15 cellular contexts compared by ENCODE assay signal in the genomic region with DNA sequence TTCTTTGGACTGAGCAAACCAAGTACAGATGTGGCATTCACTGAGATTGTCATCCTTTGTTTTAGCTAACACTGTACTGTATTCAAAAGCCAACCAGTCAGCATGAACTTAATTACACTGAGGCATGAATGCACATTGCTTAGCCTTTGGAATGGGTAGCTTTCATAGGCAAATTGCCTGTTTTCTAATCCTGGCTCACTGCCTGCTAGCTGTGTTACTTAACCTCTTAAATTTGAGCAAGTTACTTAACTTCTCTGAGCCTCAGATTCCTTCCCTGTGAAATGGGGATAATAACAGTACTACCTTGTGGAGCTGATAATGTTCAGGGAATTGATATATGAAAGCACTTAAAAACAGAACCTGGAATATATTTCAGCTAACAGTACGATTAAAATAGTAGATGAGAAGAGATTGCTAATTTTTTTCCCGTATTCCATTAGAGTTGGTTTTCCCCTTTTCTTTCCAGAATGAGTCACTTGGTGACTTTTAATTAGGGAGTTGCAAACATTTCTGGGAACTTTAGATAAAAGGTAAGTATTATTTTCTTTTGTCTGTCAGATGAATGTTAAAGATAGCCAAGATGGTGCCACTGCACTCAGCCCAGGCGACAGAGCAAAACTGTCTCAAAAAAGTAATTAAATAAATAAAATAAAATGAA. TPM values are rescaled to one million over a fixed set of nuclear protein-coding genes. Genes with fewer than 3 reads are reported as not detected.
DNase-seq lines count a peak whose midpoint lies in the region; TF ChIP-seq lines count a peak whose summit lies in the region.
"Had no signal": no experiment of that assay in that cellular context is flagged by ENCODE, and none has a peak within 500 bp of the region (broad histone marks: within the 10 kb centered on the region; RNA-seq: fewer than 3 reads in every experiment).

No MANE protein-coding gene starts in this region.

- intact Hi-C loops in testis (cut with DNase I; ENCODE audit: low total_unique reads), result no loop called here

- DNase-seq in ELR (ENCODE audit: low read depth) (peak; percentile 10), SK-MEL-5 (ENCODE audit: low read depth, low spot score) (peak; percentile 74), fibroblast of the aortic adventitia (ENCODE audit: low read depth) (peak; percentile 78), stromal cell of bone marrow (ENCODE audit: low read depth) (peak; percentile 63), testis (no peak), Karpas-422 (no peak)
- no peak for DNase-seq in NK-92 treated with Interleukin-12 subunit alpha and Interleukin-12 subunit beta, amount 100 ng/mL, for 24 hours (lab: John Stamatoyannopoulos, UW)
- DNase-seq: activated CD4-positive, alpha-beta T cell treated with anti-CD3 and anti-CD28 coated beads for 48 hours; activated T-cell treated with anti-CD3 and anti-CD28 coated beads, Interleukin-2, amount 50 U/mL, for 4 hours; amniotic stem cell; effector CD4-positive, alpha-beta T cell; heart left ventricle; PC-3; stimulated activated naive CD4-positive, alpha-beta T cell; T-helper 1 cell had no signal

- no peak for TF ChIP-seq CTCF in fibroblast of the aortic adventitia (IDR thresholded peaks at IDR 0.05; ENCODE audit: insufficient read depth, low read length)
- TF ChIP-seq CTCF in testis (IDR thresholded peaks at IDR 0.05), result no peak

- no peaks in the 10 kb centered on the region for H3K27me3 ChIP-seq in testis
- H3K27me3 ChIP-seq in Karpas-422 (ENCODE audit: low read length), result no peaks in the 10 kb centered on the region
- H3K27me3 ChIP-seq: heart left ventricle had no signal

- H3K9me2 ChIP-seq in Karpas-422 (replicated peaks; ENCODE audit: insufficient read depth, low read length), result no peaks in the 10 kb centered on the region

- no peaks in the 10 kb centered on the region for H3K79me2 ChIP-seq in Karpas-422 (ENCODE audit: low read length)

- H3K36me3 ChIP-seq in testis (ENCODE audit: low read depth, missing control alignments), result no peaks in the 10 kb centered on the region
- no peaks in the 10 kb centered on the region for H3K36me3 ChIP-seq in Karpas-422 (ENCODE audit: insufficient read depth, low read length)
- H3K36me3 ChIP-seq: heart left ventricle had no signal

- no peak overlapping the region for H3K4me2 ChIP-seq in Karpas-422 (ENCODE audit: low read depth, low read length, poor library complexity, severe bottlenecking)

- H3K9me3 ChIP-seq in testis (no peaks in the 10 kb centered on the region), Karpas-422 (ENCODE audit: low read length) (no peaks in the 10 kb centered on the region)
- H3K9me3 ChIP-seq: heart left ventricle had no signal

- H4K20me1 ChIP-seq in Karpas-422 (ENCODE audit: insufficient read depth, low read depth, low read length), result no peaks in the 10 kb centered on the region

- in situ Hi-C loops in SK-MEL-5 (cut with HindIII; ENCODE audit: low pct_unique_long_range_greater_than_20kb, low sequenced_read_pairs), result no loop called here

- no peak overlapping the region for H3K27ac ChIP-seq in testis
- no peak overlapping the region for H3K27ac ChIP-seq in Karpas-422 (ENCODE audit: low read length)
- H3K27ac ChIP-seq: heart left ventricle had no signal

- no peak overlapping the region for H2AFZ ChIP-seq in Karpas-422 (ENCODE audit: low read length)

- TF ChIP-seq POLR2A in testis (IDR thresholded peaks at IDR 0.05), result no peak

- H3K4me1 ChIP-seq in testis, result no peaks in the 10 kb centered on the region
- no peaks in the 10 kb centered on the region for H3K4me1 ChIP-seq in Karpas-422 (ENCODE audit: low read length)
- H3K4me1 ChIP-seq: heart left ventricle had no signal

- H3K4me3 ChIP-seq in fibroblast of the aortic adventitia (ENCODE audit: low read depth, low read length) (no peak overlapping the region), testis (no peak overlapping the region), Karpas-422 (ENCODE audit: low read length) (no peak overlapping the region)
- H3K4me3 ChIP-seq: heart left ventricle had no signal

- WGBS in testis, 2 donors, result 78% methylated on average over 3 of the region's 3 CpGs

- H3K9ac ChIP-seq in Karpas-422 (ENCODE audit: low read length), result no peak overlapping the region

RNA-seq across cellular contexts. Expression of a gene that starts 43.9 kb away (rescaled TPM):
- 16.9 and 22.1 TPM in 2 replicates for total RNA-seq in SK-MEL-5 (2014; rRNA removed; shearing (Covaris generic))
- polyA plus RNA-seq in SK-MEL-5 (2015; cell fraction: cytosol; rRNA removed), result 7.3 and 9.1 TPM in 2 replicates
- polyA plus RNA-seq in SK-MEL-5 (2015; cell fraction: nucleus; rRNA removed), result 53.1 and 87.8 TPM in 2 replicates
- 35.2 and 120 TPM in 2 replicates for total RNA-seq in fibroblast of the aortic adventitia (ENCODE audit: low replicate concordance)
- total RNA-seq in testis, result 10 to 100 TPM; 47.6 to 53.4 TPM
- polyA plus RNA-seq in testis (ENCODE audit: insufficient read depth, low read depth, low replicate concordance), result 30.5 TPM
- 17.8 and 20.1 TPM in 2 replicates for total RNA-seq in Karpas-422 (2014; rRNA removed; shearing (Covaris generic); ENCODE audit: low replicate concordance)

Comparison
In these comparisons a context has a peak if more than half of its experiments do, and no peak if none do; other contexts are left out.
1. DNase-seq: peak in ELR (single experiment), SK-MEL-5 (single experiment), fibroblast of the aortic adventitia (single experiment) and stromal cell of bone marrow (single experiment); none in NK-92 treated with Interleukin-12 subunit alpha and Interleukin-12 subunit beta, amount 100 ng/mL, for 24 hours (single experiment), testis (single experiment) and Karpas-422 (single experiment).